Comparison of ENCODE assay signal across 9 cellular contexts in genomic region chr22:23137905-23138520, GRCh38. TPM values are rescaled to one million over a fixed set of nuclear protein-coding genes. Genes with fewer than 3 reads are reported as not detected.
A peak's percentile ranks its signal among the peaks of the same experiment; 100 is the strongest.
DNase-seq lines count a peak whose midpoint lies in the region; ATAC-seq, FAIRE-seq and TF ChIP-seq lines count a peak whose summit lies in the region.
"Had no signal": no experiment of that assay in that cellular context is flagged by ENCODE, and none has a peak within 500 bp of the region (broad histone marks: within the 10 kb centered on the region; RNA-seq: fewer than 3 reads in every experiment).

No MANE protein-coding gene starts in this region.

- no peak for FAIRE-seq in D721Med (lab: Jason Lieb, UNC)
- FAIRE-seq: islet of Langerhans had no signal

- no peaks in the 10 kb centered on the region for H3K9me3 Mint-ChIP-seq in activated naive CD8-positive, alpha-beta T cell (ENCODE audit: low read depth)

- no peak for TF ChIP-seq CTCF in D721Med (IDR thresholded peaks at IDR 0.05; ENCODE audit: insufficient read depth, missing control alignments)

- no peaks in the 10 kb centered on the region for H3K36me3 Mint-ChIP-seq in activated naive CD8-positive, alpha-beta T cell

- H3K4me1 Mint-ChIP-seq in activated naive CD8-positive, alpha-beta T cell (ENCODE audit: low read depth): peaks cover 52% of the 10 kb centered on the region

- ATAC-seq in HG02588 (IDR thresholded peaks at IDR 0.05; ENCODE audit: unreplicated experiment): no peak

- peak overlapping the region; percentile 89 for H3K27ac Mint-ChIP-seq in activated naive CD8-positive, alpha-beta T cell

- H3K27me3 Mint-ChIP-seq in activated naive CD8-positive, alpha-beta T cell: no peaks in the 10 kb centered on the region

- peak overlapping the region; percentile 36 for H3K4me3 Mint-ChIP-seq in activated naive CD8-positive, alpha-beta T cell

- DNase-seq in activated gamma-delta T cell treated with Interleukin-2 at 50 U/mL for 16 hours (peak; percentile 64), activated gamma-delta T cell (lab: John Stamatoyannopoulos, UW) (no peak), MV-4-11 (lab: John Stamatoyannopoulos, UW) (peak; percentile 89), D721Med (ENCODE audit: insufficient read length, low spot score) (no peak), ureter (ENCODE audit: low spot score) (no peak)
- DNase-seq in stimulated activated CD8-positive, alpha-beta memory T cell treated with anti-CD3 and anti-CD28 coated beads, Interleukin-12 subunit alpha, Interleukin-12 subunit beta, amount 100 ng/mL, for 1 hour (ENCODE audit: low read depth): peak; percentile 31

RNA-seq across cellular contexts. Expression of gene RSPH14, which starts 3.8 kb away (rescaled TPM):
- 0.89 TPM for total RNA-seq in ureter

RNA-seq across cellular contexts. Expression of gene RAB36, which starts 7.3 kb away (rescaled TPM):
- total RNA-seq in ureter: 21.5 TPM

RNA-seq across cellular contexts. Expression of gene BCR, which starts 42.3 kb away (rescaled TPM):
- total RNA-seq in ureter: 88.0 TPM

Comparison
In these comparisons a context has a peak if more than half of its experiments do, and no peak if none do; other contexts are left out.
1. DNase-seq: peak in activated gamma-delta T cell treated with Interleukin-2 at 50 U/mL for 16 hours (single experiment), MV-4-11 (single experiment) and stimulated activated CD8-positive, alpha-beta memory T cell treated with anti-CD3 and anti-CD28 coated beads, Interleukin-12 subunit alpha, Interleukin-12 subunit beta, amount 100 ng/mL, for 1 hour (single experiment); none in activated gamma-delta T cell (single experiment), D721Med (single experiment) and ureter (single experiment).